ENCODE assay signal across 20 cellular contexts in genomic region chr17:19354748-19355147, GRCh38. TPM values are rescaled to one million over a fixed set of nuclear protein-coding genes. Genes with fewer than 3 reads are reported as not detected.
DNase-seq lines count a peak whose midpoint lies in the region; ATAC-seq, FAIRE-seq and TF ChIP-seq lines count a peak whose summit lies in the region.
"Had no signal": no experiment of that assay in that cellular context is flagged by ENCODE, and none has a peak within 500 bp of the region (broad histone marks: within the 10 kb centered on the region; RNA-seq: fewer than 3 reads in every experiment).

No MANE protein-coding gene starts in this region.

- POLR2A ChIA-PET in A549 (lab: Yijun Ruan, JAX): interaction anchor here (0.7 to 1.5 kb wide), 5 partner anchors 8 to 93 kb away, joined by 3 to 7 read pairs (median 4); partner anchors contain the start of genes B9D1, MAPK7 and MFAP4
- POLR2A ChIA-PET in HEK293 (lab: Yijun Ruan, JAX): interaction anchor here (0.8 to 1.0 kb wide), 2 partner anchors 8 to 23 kb away, joined by 3 read pairs; no protein-coding TSS in a partner anchor

- no peak for TF ChIP-seq RAD21 in A549 (conservative IDR thresholded peaks at IDR 0.05 in 1 of 2, IDR thresholded peaks at IDR 0.05 in 1 of 2)

- TF ChIP-seq CTCF in A549 (IDR thresholded peaks at IDR 0.05) (no peak), HEK293 (tag by site-specific recombination; IDR thresholded peaks at IDR 0.05) (no peak), chondrocyte (IDR thresholded peaks at IDR 0.05) (no peak), progenitor cell of endocrine pancreas (IDR thresholded peaks at IDR 0.05; ENCODE audit: unreplicated experiment) (no peak)

- CTCF ChIA-PET in A549 (lab: Yijun Ruan, JAX) (interaction anchor here (0.6 to 14.6 kb wide), 14 partner anchors 8 to 779 kb away, joined by 3 to 362 read pairs (median 4); partner anchors contain the start of gene B9D1), HEK293 (lab: Yijun Ruan, JAX) (interaction anchor here (0.6 to 2.0 kb wide), 4 partner anchors 8 to 93 kb away, joined by 3 to 21 read pairs (median 4); partner anchors contain the start of gene B9D1)

- 77% methylated on average over 6 of the region's 6 CpGs for WGBS in A549 (ENCODE audit: missing lambda C conversion rate)

- no peak for FAIRE-seq in A549 (lab: Jason Lieb, UNC)
- FAIRE-seq: D721Med, G401.6, GM12891 had no signal

- in situ Hi-C loops in ACHN (cut with HindIII; ENCODE audit: low pct_ligation_motif_present, low pct_unique_long_range_greater_than_20kb, low sequenced_read_pairs): loop anchor here (25.0 kb wide), 1 partner anchor 108 kb away; no protein-coding TSS in a partner anchor

- H3K4me3 Mint-ChIP-seq in chondrocyte (ENCODE audit: unreplicated experiment): no peak overlapping the region
- H3K4me3 Mint-ChIP-seq in progenitor cell of endocrine pancreas (ENCODE audit: low read depth): no peak overlapping the region
- H3K4me3 Mint-ChIP-seq: CD8-positive, alpha-beta T cell had no signal

- no peak for TF ChIP-seq POLR2A in A549 (IDR thresholded peaks at IDR 0.05; ENCODE audit: low read length)

- no peaks in the 10 kb centered on the region for H3K27me3 Mint-ChIP-seq in chondrocyte (ENCODE audit: low read depth)
- no peaks in the 10 kb centered on the region for H3K27me3 Mint-ChIP-seq in progenitor cell of endocrine pancreas

- DNase-seq in A549 (ENCODE audit: low read depth in 1 of 2, low spot score in 1 of 2): no peak
- no peak for DNase-seq in chondrocyte (ENCODE audit: low spot score)
- no peak for DNase-seq in progenitor cell of endocrine pancreas (ENCODE audit: low spot score, unreplicated experiment)
- no peak for DNase-seq in hypothalamus (lab: John Stamatoyannopoulos, UW)
- no peak for DNase-seq in activated T-cell treated with anti-CD3 and anti-CD28 coated beads for 4 hours
- no peak for DNase-seq in ACHN
- DNase-seq: BE2C; CD8-positive, alpha-beta T cell; COR-L47; DMS153; DMS79 treated with DMSO at 0.1 percent for 48 hours; GOT3; KBM-7 had no signal

- ATAC-seq in A549: no peak
- ATAC-seq: CD8-positive, alpha-beta T cell had no signal

- H3K4me2 ChIP-seq in A549: peak overlapping the region; percentile 25; the same call in 1 of the 3 replicates

- H3K4me1 Mint-ChIP-seq in chondrocyte (ENCODE audit: low read depth): peaks cover 22% of the 10 kb centered on the region
- no peaks in the 10 kb centered on the region for H3K4me1 Mint-ChIP-seq in progenitor cell of endocrine pancreas (ENCODE audit: low read depth)

- H3K9me3 Mint-ChIP-seq in chondrocyte (ENCODE audit: low read depth): no peaks in the 10 kb centered on the region
- no peaks in the 10 kb centered on the region for H3K9me3 Mint-ChIP-seq in progenitor cell of endocrine pancreas (ENCODE audit: low read depth)
- H3K9me3 Mint-ChIP-seq: CD8-positive, alpha-beta T cell had no signal

- H3K4me3 ChIP-seq in A549 (no peak overlapping the region), HEK293 (ENCODE audit: low read depth, low read length) (no peak overlapping the region)
- H3K4me3 ChIP-seq: HAP-1 had no signal

- H3K4me1 ChIP-seq in A549: peaks cover 12% of the 10 kb centered on the region
- no peaks in the 10 kb centered on the region for H3K4me1 ChIP-seq in HEK293 (ENCODE audit: control insufficient read depth, insufficient read depth, low read length)
- H3K4me1 ChIP-seq: BE2C, HAP-1 had no signal

- peaks cover 5% of the 10 kb centered on the region for H3K36me3 Mint-ChIP-seq in chondrocyte (ENCODE audit: low read depth)
- peaks cover 13% of the 10 kb centered on the region for H3K36me3 Mint-ChIP-seq in progenitor cell of endocrine pancreas (ENCODE audit: insufficient read depth)
- H3K36me3 Mint-ChIP-seq: CD8-positive, alpha-beta T cell had no signal

- peak overlapping the region; percentile 72 for H3K27ac Mint-ChIP-seq in chondrocyte (ENCODE audit: unreplicated experiment)
- peak overlapping the region; percentile 68 for H3K27ac Mint-ChIP-seq in progenitor cell of endocrine pancreas
- H3K27ac Mint-ChIP-seq: CD8-positive, alpha-beta T cell had no signal

- H3K27ac ChIP-seq in A549 (no peak overlapping the region; a peak in 1 of 6 replicates), HEK293 (ENCODE audit: extremely low read depth, low read depth, low read length) (no peak overlapping the region)
- H3K27ac ChIP-seq: C4-2B had no signal

- no peak for TF ChIP-seq EP300 in A549 (IDR thresholded peaks at IDR 0.05)

- H3K9me3 ChIP-seq in A549 (no peaks in the 10 kb centered on the region), HEK293 (ENCODE audit: control insufficient read depth, insufficient read depth, low read depth, low read length) (no peaks in the 10 kb centered on the region)
- H3K9me3 ChIP-seq: BE2C, HAP-1 had no signal

- H3K36me3 ChIP-seq in HEK293 (ENCODE audit: control insufficient read depth in 2 of 2, insufficient read depth in 1 of 2, low read length in 2 of 2): peaks cover 0 to 31% of the 10 kb centered on the region in 2 experiments; a peak in 1 of 3 replicates
- H3K36me3 ChIP-seq: BE2C had no signal

TF ChIP-seq in A549, 52 proteins besides CTCF, POLR2A, EP300 and RAD21:
- TF ChIP-seq HDAC2 (IDR thresholded peaks at IDR 0.05): no peak
- no peak for TF ChIP-seq EHF (CRISPR knock-in tag; IDR thresholded peaks at IDR 0.05)
- TF ChIP-seq RFX5 (IDR thresholded peaks at IDR 0.05): no peak
- TF ChIP-seq PBX3 (IDR thresholded peaks at IDR 0.05): no peak
- no peak for TF ChIP-seq ESRRA (IDR thresholded peaks at IDR 0.05; ENCODE audit: borderline replicate concordance, low read length)
TF ChIP-seq in A549: peak in this region for 0.

TF ChIP-seq in HEK293, 187 proteins besides CTCF, POLR2A, EP300 and RAD21:
- TF ChIP-seq ZNF26 (tag by site-specific recombination; IDR thresholded peaks at IDR 0.05) (no peak), ZNF558 (tag by site-specific recombination; IDR thresholded peaks at IDR 0.05) (peak; percentile 93)

RNA-seq across cellular contexts. Expression of gene B9D1, which starts 7.8 kb away (rescaled TPM):
- 60.6 and 65.6 TPM in 2 replicates for polyA plus RNA-seq in A549 (2011; rRNA removed)
- 101 and 112 TPM in 2 replicates for polyA plus RNA-seq in A549 (2012; cell fraction: cytosol; rRNA removed)
- 98.6 and 98.8 TPM in 2 replicates for polyA plus RNA-seq in A549 (2012; cell fraction: nucleus; rRNA removed)
- 47.6 to 59.4 TPM (median 48.2 TPM) in 3 replicates for polyA plus RNA-seq in A549 (2017; fragmentation: RNase III; extraction: RNeasy Plus Mini Kit Qiagen cat#74134 plus additional on column Dnase treatment)
- polyA minus RNA-seq in A549 (2011; rRNA and poly(A)+ RNA removed): 80.8 and 98.0 TPM in 2 replicates
- total RNA-seq in chondrocyte: 9.4 to 22.0 TPM (median 9.9 TPM) in 3 replicates
- total RNA-seq in progenitor cell of endocrine pancreas: 27.3 and 29.9 TPM in 2 replicates

RNA-seq across cellular contexts. Expression of gene MAPK7, which starts 23.6 kb away (rescaled TPM):
- polyA plus RNA-seq in A549 (2011; rRNA removed) (7.2 and 10.4 TPM in 2 replicates), A549 (2017; fragmentation: RNase III; extraction: RNeasy Plus Mini Kit Qiagen cat#74134 plus additional on column Dnase treatment) (20.1 to 25.8 TPM (median 23.3 TPM) in 3 replicates)
- 23.8 and 28.0 TPM in 2 replicates for polyA plus RNA-seq in A549 (2012; cell fraction: cytosol; rRNA removed)
- 37.5 and 53.0 TPM in 2 replicates for polyA plus RNA-seq in A549 (2012; cell fraction: nucleus; rRNA removed)
- 32.7 and 43.8 TPM in 2 replicates for polyA minus RNA-seq in A549 (2011; rRNA and poly(A)+ RNA removed)
- total RNA-seq in chondrocyte (50.0 to 53.6 TPM (median 52.3 TPM) in 3 replicates), progenitor cell of endocrine pancreas (39.0 and 41.8 TPM in 2 replicates)

RNA-seq across cellular contexts. Expression of gene MFAP4, which starts 32.2 kb away (rescaled TPM):
- polyA plus RNA-seq in A549 (2011; rRNA removed) (not detected in 2 replicates), A549 (2017; fragmentation: RNase III; extraction: RNeasy Plus Mini Kit Qiagen cat#74134 plus additional on column Dnase treatment) (0.04 to 0.13 TPM (median 0.13 TPM) in 3 replicates)
- polyA plus RNA-seq in A549 (2012; cell fraction: cytosol; rRNA removed): 0.08 TPM in 1 of 2 replicates, not detected in the other
- polyA plus RNA-seq in A549 (2012; cell fraction: nucleus; rRNA removed): 0.04 and 0.09 TPM in 2 replicates
- polyA minus RNA-seq in A549 (2011; rRNA and poly(A)+ RNA removed): not detected in 2 replicates
- total RNA-seq in chondrocyte (307 to 312 TPM (median 310 TPM) in 3 replicates), progenitor cell of endocrine pancreas (2.3 and 2.5 TPM in 2 replicates)
- total RNA-seq: A172; CD8-positive, alpha-beta T cell had no signal

RNA-seq across cellular contexts. Expression of gene RNF112, which starts 56.3 kb away (rescaled TPM):
- polyA plus RNA-seq in A549 (2011; rRNA removed): 0.27 and 0.65 TPM in 2 replicates
- 0.15 and 0.21 TPM in 2 replicates for polyA plus RNA-seq in A549 (2012; cell fraction: cytosol; rRNA removed)
- 2.4 and 5.1 TPM in 2 replicates for polyA plus RNA-seq in A549 (2012; cell fraction: nucleus; rRNA removed)
- polyA plus RNA-seq in A549 (2017; fragmentation: RNase III; extraction: RNeasy Plus Mini Kit Qiagen cat#74134 plus additional on column Dnase treatment): 0.66 to 2.7 TPM (median 1.4 TPM) in 3 replicates
- polyA minus RNA-seq in A549 (2011; rRNA and poly(A)+ RNA removed): 0.17 TPM in 1 of 2 replicates, not detected in the other
- 0.67 to 1.5 TPM (median 1.5 TPM) in 3 replicates for total RNA-seq in chondrocyte
- 1.1 and 1.3 TPM in 2 replicates for total RNA-seq in progenitor cell of endocrine pancreas
- total RNA-seq: A172 had no signal

Comparison
In these comparisons a context has a peak if more than half of its experiments do, and no peak if none do; other contexts are left out.
1. RNA of gene MFAP4, which starts 32.2 kb away (total RNA-seq): 307 to 312 TPM in chondrocyte; 2.3 to 2.5 TPM in progenitor cell of endocrine pancreas; every median in the first group is over 10 times any median in the second.